In genomic region chr1:203354246-203354645, GRCh38 we compare ENCODE assay signal across 23 cellular contexts. TPM values are rescaled to one million over a fixed set of nuclear protein-coding genes. Genes with fewer than 3 reads are reported as not detected.
DNase-seq lines count a peak whose midpoint lies in the region; ATAC-seq and TF ChIP-seq lines count a peak whose summit lies in the region.
"Had no signal": no experiment of that assay in that cellular context is flagged by ENCODE, and none has a peak within 500 bp of the region (broad histone marks: within the 10 kb centered on the region; RNA-seq: fewer than 3 reads in every experiment).

No MANE protein-coding gene starts in this region.

- no peaks in the 10 kb centered on the region for H3K79me1 ChIP-seq in IMR-90 (ENCODE audit: low read depth in 1 of 2, low read length in 2 of 2)

- TF ChIP-seq CTCF in AG09319 (IDR thresholded peaks at IDR 0.05; ENCODE audit: low read depth, low read length) (no peak), IMR-90 (conservative IDR thresholded peaks at IDR 0.05; ENCODE audit: low read depth, low read length) (no peak), left lung (IDR thresholded peaks at IDR 0.05) (no peak)

- H3K4me3 ChIP-seq in IMR-90 (ENCODE audit: insufficient read depth, low read depth, low read length) (no peak overlapping the region), left lung (no peak overlapping the region)
- H3K4me3 ChIP-seq: GM23338, uterus had no signal

- H3K36me3 ChIP-seq in IMR-90 (ENCODE audit: control insufficient read depth, insufficient read depth, low read length) (no peaks in the 10 kb centered on the region), left lung (no peaks in the 10 kb centered on the region)
- H3K36me3 ChIP-seq: neutrophil, uterus had no signal

- no peak overlapping the region for H2BK5ac ChIP-seq in IMR-90 (ENCODE audit: low read depth, low read length, poor library complexity, severe bottlenecking)

- peak overlapping the region; percentile 66 for H2BK20ac ChIP-seq in IMR-90 (ENCODE audit: low read depth, low read length)

- peak overlapping the region; percentile 77; the same call in 1 of the 2 replicates for H3K18ac ChIP-seq in IMR-90 (ENCODE audit: low read depth, low read length)

- H3K27me3 ChIP-seq in IMR-90 (ENCODE audit: control insufficient read depth, insufficient read depth, low read length), result peaks cover 18% of the 10 kb centered on the region
- no peaks in the 10 kb centered on the region for H3K27me3 ChIP-seq in left lung
- H3K27me3 ChIP-seq: uterus had no signal

- H4K5ac ChIP-seq in IMR-90 (ENCODE audit: low read depth, low read length), result no peak overlapping the region; the same call in 1 of the 2 replicates

- no peaks in the 10 kb centered on the region for H3K36me3 Mint-ChIP-seq in T-helper 17 cell (ENCODE audit: low read depth)

- no peak overlapping the region for H3K4me3 Mint-ChIP-seq in T-helper 17 cell
- H3K4me3 Mint-ChIP-seq: GM23338; stimulated activated naive CD8-positive, alpha-beta T cell treated with anti-CD3 and anti-CD28 coated beads, Interleukin-15, amount 100 ng/mL, for 72 hours had no signal

- H2AK9ac ChIP-seq in IMR-90 (replicated peaks; ENCODE audit: low read depth, low read length, poor library complexity), result no peak overlapping the region

- no peaks in the 10 kb centered on the region for H4K20me1 ChIP-seq in IMR-90 (ENCODE audit: insufficient read depth, low read length)

- peak overlapping the region; percentile 19 for H3K23ac ChIP-seq in IMR-90 (ENCODE audit: low read depth, low read length)

- no peaks in the 10 kb centered on the region for H3K9me3 ChIP-seq in IMR-90 (ENCODE audit: control insufficient read depth, insufficient read depth, low read length)
- H3K9me3 ChIP-seq in left lung, result no peaks in the 10 kb centered on the region
- no peaks in the 10 kb centered on the region for H3K9me3 ChIP-seq in T-helper 17 cell (ENCODE audit: control insufficient read depth, low read length, poor library complexity, severe bottlenecking)
- H3K9me3 ChIP-seq: neutrophil, uterus had no signal

- peak overlapping the region in 1 of 2 experiments; percentile 39; a peak in 1 of 4 replicates for H4K8ac ChIP-seq in IMR-90 (ENCODE audit: low read depth in 2 of 2, low read length in 2 of 2)

- BruUV-seq in IMR-90 (replicated peaks; lab: Mats Ljungman, UMichigan), result no TSS peak

- peak overlapping the region; percentile 86 for H2AK5ac ChIP-seq in IMR-90 (ENCODE audit: low read depth, low read length)

- H3K27me3 Mint-ChIP-seq in T-helper 17 cell, result peaks cover 67% of the 10 kb centered on the region

- no peak overlapping the region for H3K27ac Mint-ChIP-seq in T-helper 17 cell
- H3K27ac Mint-ChIP-seq: GM23338; stimulated activated naive CD8-positive, alpha-beta T cell treated with anti-CD3 and anti-CD28 coated beads, Interleukin-15, amount 100 ng/mL, for 72 hours had no signal

- peak overlapping the region; percentile 53 for H3K14ac ChIP-seq in IMR-90 (replicated peaks; ENCODE audit: low read depth, low read length)

- peak; percentile 84 for ATAC-seq in IMR-90 (ENCODE audit: low read depth)
- ATAC-seq in GM21737 (IDR thresholded peaks at IDR 0.05; ENCODE audit: unreplicated experiment), result no peak
- ATAC-seq in left lung, result no peak
- ATAC-seq in T-helper 17 cell, result no peak
- ATAC-seq: GM23338; left cardiac atrium; stimulated activated naive CD8-positive, alpha-beta T cell treated with anti-CD3 and anti-CD28 coated beads, Interleukin-15, amount 100 ng/mL, for 72 hours had no signal

- no peak overlapping the region for H2AFZ ChIP-seq in IMR-90 (replicated peaks; ENCODE audit: low read length, poor library complexity)
- H2AFZ ChIP-seq: GM23338 had no signal

- H3K4me1 Mint-ChIP-seq in T-helper 17 cell, result peaks cover 2% of the 10 kb centered on the region

- TF ChIP-seq RAD21 in IMR-90 (IDR thresholded peaks at IDR 0.05; ENCODE audit: low read length), result no peak

- peak overlapping the region; percentile 55; the same call in 1 of the 2 replicates for H3K27ac ChIP-seq in IMR-90 (ENCODE audit: insufficient read depth, low read length)
- H3K27ac ChIP-seq in left lung, result no peak overlapping the region
- H3K27ac ChIP-seq: neutrophil had no signal

- DNase-seq in AG09319 (ENCODE audit: extremely low read depth, low read depth) (peak; percentile 44), IMR-90 (peak; percentile 90), epidermal melanocyte (ENCODE audit: insufficient read length, low spot score) (peak; percentile 36), myocyte (ENCODE audit: low read depth) (peak; percentile 26), NCI-H2171 treated with DMSO at 0.1 percent for 48 hours (lab: John Stamatoyannopoulos, UW) (no peak), left lung (no peak), T-helper 17 cell (no peak)
- DNase-seq: activated CD4-positive, CD25-positive, alpha-beta regulatory T cell treated with anti-CD3 and anti-CD28 coated beads, Interleukin-2, amount 50 U/mL, for 72 hours; AML-193; amygdala; Calu3; cortex of kidney; erythroblast; GDM1; left cardiac atrium; NCI-H1092 treated with DMSO at 0.1 percent for 48 hours; NCI-H2107; NCI-H526 treated with DMSO at 0.1 percent for 48 hours; stimulated activated naive CD8-positive, alpha-beta T cell treated with anti-CD3 and anti-CD28 coated beads, Interleukin-15, amount 100 ng/mL, for 72 hours; uterus had no signal

- H3K4me1 ChIP-seq in IMR-90 (ENCODE audit: control insufficient read depth, insufficient read depth, low read length), result peaks cover 6% of the 10 kb centered on the region
- H3K4me1 ChIP-seq in left lung, result peaks cover 4 to 7% of the 10 kb centered on the region in 2 donors
- H3K4me1 ChIP-seq: uterus had no signal

- H3K56ac ChIP-seq in IMR-90 (ENCODE audit: extremely low read depth, insufficient read depth, low read length), result no peak overlapping the region

- no peak overlapping the region for H3K9ac ChIP-seq in IMR-90 (ENCODE audit: low read depth, low read length)

- intact Hi-C loops in IMR-90 (cut with micrococcal nuclease), result no loop called here
- intact Hi-C loops in left lung (cut with DNase I), result no loop called here

- POLR2A ChIA-PET in IMR-90 (lab: Charles Lee; ENCODE audit: unreplicated experiment), result no interaction called here

- no peak overlapping the region; the same call in 1 of the 2 replicates for H3K4me2 ChIP-seq in IMR-90 (ENCODE audit: low read depth, low read length)
- H3K4me2 ChIP-seq: GM23338 had no signal

- H3K9me1 ChIP-seq in IMR-90 (ENCODE audit: insufficient read depth, low read length), result peaks cover 19% of the 10 kb centered on the region

- in situ Hi-C loops in IMR-90 (cut with MboI; ENCODE audit: low sequenced_read_pairs), result no loop called here

- CTCF ChIA-PET in IMR-90 (lab: Yijun Ruan, JAX), result no interaction called here

- WGBS in IMR-90 (ENCODE audit: extremely low coverage in 2 of 2, insufficient read length in 1 of 2), 2 experiments, result no CpG with 5 or more reads among the region's 2 CpGs

- no peak for TF ChIP-seq POLR2A in IMR-90 (IDR thresholded peaks at IDR 0.05; ENCODE audit: low read depth, low read length)

- dilution Hi-C loops in IMR-90 (cut with HindIII; ENCODE audit: low sequenced_read_pairs, unreplicated experiment), result no loop called here

- peak overlapping the region; percentile 81 for H4K91ac ChIP-seq in IMR-90 (ENCODE audit: insufficient read depth, low read depth, low read length)

- H2BK120ac ChIP-seq in IMR-90 (ENCODE audit: low read depth, low read length), result peak overlapping the region; percentile 82

- peak overlapping the region; percentile 82; the same call in 2 of the 3 replicates for H2BK15ac ChIP-seq in IMR-90 (ENCODE audit: low read depth, low read length)

- H3K4ac ChIP-seq in IMR-90 (ENCODE audit: low read depth, low read length), result peak overlapping the region; percentile 87

TF ChIP-seq in IMR-90, 13 proteins besides CTCF, POLR2A, EP300 and RAD21:
- TF ChIP-seq FOS (IDR thresholded peaks at IDR 0.05; ENCODE audit: low read depth, low read length) (peak; percentile 75; the same call in 1 of the 2 replicates), BHLHE40 (IDR thresholded peaks at IDR 0.05; ENCODE audit: low read depth, low read length) (no peak)

RNA-seq across cellular contexts. Expression of gene FMOD, which starts 3.3 kb away (rescaled TPM):
- 0.18 and 0.28 TPM in 2 replicates for total RNA-seq in IMR-90 (2012; rRNA removed)
- 2.4 and 2.7 TPM in 2 replicates for polyA plus RNA-seq in IMR-90 (2012; rRNA removed)
- 0.64 and 2.9 TPM in 2 replicates for polyA plus RNA-seq in IMR-90 (2012; cell fraction: cytosol; rRNA removed)
- polyA plus RNA-seq in IMR-90 (2012; cell fraction: nucleus; rRNA removed; ENCODE audit: low replicate concordance), result 1.0 and 1.8 TPM in 2 replicates
- total RNA-seq in myocyte, result 4.4 and 10.6 TPM in 2 replicates
- polyA plus RNA-seq in myocyte (2012), result 1.7 TPM
- total RNA-seq in left lung, result 10 to 100 TPM; 36.6 to 59.8 TPM
- total RNA-seq in T-helper 17 cell, result not detected
- total RNA-seq: Calu3 had no signal

RNA-seq across cellular contexts. Expression of gene BTG2, which starts 48.9 kb away (rescaled TPM):
- total RNA-seq in IMR-90 (2012; rRNA removed) (8.4 and 10.3 TPM in 2 replicates), myocyte (55.6 and 95.2 TPM in 2 replicates), left lung (10 to 100 TPM; 56.2 to 84.8 TPM), T-helper 17 cell (100 to 1,000 TPM; 584 to 606 TPM)
- polyA plus RNA-seq in IMR-90 (2012; rRNA removed), result 10.7 and 18.8 TPM in 2 replicates
- 4.9 and 23.6 TPM in 2 replicates for polyA plus RNA-seq in IMR-90 (2012; cell fraction: cytosol; rRNA removed)
- polyA plus RNA-seq in IMR-90 (2012; cell fraction: nucleus; rRNA removed; ENCODE audit: low replicate concordance), result 18.8 and 39.4 TPM in 2 replicates
- polyA plus RNA-seq in myocyte (2012), result 33.6 TPM

Comparison
In these comparisons a context has a peak if more than half of its experiments do, and no peak if none do; other contexts are left out.
1. DNase-seq: peak in AG09319 (single experiment), IMR-90 (single experiment), epidermal melanocyte (single experiment) and myocyte (single experiment); none in NCI-H2171 treated with DMSO at 0.1 percent for 48 hours (single experiment), left lung (0 of 2) and T-helper 17 cell (0 of 3).